In the genomic region with DNA sequence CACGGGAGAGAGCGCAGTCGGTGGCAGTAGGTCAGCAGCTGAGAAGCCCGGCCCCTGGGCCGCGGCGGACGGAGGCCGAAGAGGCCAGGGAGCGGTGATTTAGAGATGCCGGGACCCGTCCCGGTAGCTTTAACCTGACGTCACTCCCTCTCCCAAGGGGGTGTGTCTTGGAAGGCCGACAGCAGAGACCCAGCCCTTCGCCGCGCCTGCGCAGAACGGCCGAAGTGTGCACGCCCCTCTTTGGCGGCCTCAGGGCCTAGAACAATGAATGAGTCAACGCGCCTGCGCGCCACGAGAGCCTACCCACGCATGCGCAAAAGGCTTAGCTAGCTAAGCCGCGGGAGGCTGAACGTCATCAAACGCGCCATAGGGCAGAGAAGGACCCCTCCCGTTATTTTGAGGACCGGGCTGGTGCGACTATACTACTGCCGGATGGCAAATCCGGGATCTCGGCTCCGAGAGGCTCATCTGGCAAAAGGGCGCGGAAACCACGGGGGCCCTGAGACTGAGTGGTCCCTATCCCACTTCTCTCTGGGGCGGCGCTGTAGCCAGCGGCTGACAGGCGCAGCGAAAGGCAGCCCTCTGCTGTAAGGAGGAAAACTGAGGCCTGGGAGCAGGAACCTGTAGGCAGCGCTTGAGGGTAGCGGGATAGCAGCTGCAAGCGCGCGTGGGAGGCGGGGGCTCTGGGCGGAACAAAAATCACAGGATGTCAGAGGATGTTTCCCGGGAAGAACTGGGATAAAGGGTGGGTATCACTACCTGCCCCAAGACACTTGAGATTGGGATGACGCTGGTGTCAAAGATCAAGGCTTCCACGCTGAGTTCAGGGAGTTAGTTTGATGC, we compare ENCODE assay signal across 1 cellular context.
TF ChIP-seq lines count a peak whose summit lies in the region.

A gene with protein sequence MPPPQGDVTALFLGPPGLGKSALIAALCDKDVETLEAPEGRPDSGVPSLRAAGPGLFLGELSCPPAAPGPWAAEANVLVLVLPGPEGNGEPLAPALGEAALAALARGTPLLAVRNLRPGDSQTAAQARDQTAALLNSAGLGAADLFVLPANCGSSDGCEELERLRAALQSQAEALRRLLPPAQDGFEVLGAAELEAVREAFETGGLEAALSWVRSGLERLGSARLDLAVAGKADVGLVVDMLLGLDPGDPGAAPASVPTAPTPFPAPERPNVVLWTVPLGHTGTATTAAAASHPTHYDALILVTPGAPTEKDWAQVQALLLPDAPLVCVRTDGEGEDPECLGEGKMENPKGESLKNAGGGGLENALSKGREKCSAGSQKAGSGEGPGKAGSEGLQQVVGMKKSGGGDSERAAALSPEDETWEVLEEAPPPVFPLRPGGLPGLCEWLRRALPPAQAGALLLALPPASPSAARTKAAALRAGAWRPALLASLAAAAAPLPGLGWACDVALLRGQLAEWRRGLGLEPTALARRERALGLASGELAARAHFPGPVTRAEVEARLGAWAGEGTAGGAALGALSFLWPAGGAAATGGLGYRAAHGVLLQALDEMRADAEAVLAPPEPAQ (minus strand): TSS at position 136 of the 843 bp plus-strand sequence. CDS start 796 bp downstream, outside the sequence.
A gene with protein sequence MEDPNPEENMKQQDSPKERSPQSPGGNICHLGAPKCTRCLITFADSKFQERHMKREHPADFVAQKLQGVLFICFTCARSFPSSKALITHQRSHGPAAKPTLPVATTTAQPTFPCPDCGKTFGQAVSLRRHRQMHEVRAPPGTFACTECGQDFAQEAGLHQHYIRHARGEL (plus strand): TSS at position 597 of the 843 bp plus-strand sequence. CDS start 514 bp downstream, outside the sequence.

TF ChIP-seq in HepG2, 621 proteins besides CTCF, POLR2A, EP300 and RAD21 (continued from another document):
- TF ChIP-seq, protein P1, sequence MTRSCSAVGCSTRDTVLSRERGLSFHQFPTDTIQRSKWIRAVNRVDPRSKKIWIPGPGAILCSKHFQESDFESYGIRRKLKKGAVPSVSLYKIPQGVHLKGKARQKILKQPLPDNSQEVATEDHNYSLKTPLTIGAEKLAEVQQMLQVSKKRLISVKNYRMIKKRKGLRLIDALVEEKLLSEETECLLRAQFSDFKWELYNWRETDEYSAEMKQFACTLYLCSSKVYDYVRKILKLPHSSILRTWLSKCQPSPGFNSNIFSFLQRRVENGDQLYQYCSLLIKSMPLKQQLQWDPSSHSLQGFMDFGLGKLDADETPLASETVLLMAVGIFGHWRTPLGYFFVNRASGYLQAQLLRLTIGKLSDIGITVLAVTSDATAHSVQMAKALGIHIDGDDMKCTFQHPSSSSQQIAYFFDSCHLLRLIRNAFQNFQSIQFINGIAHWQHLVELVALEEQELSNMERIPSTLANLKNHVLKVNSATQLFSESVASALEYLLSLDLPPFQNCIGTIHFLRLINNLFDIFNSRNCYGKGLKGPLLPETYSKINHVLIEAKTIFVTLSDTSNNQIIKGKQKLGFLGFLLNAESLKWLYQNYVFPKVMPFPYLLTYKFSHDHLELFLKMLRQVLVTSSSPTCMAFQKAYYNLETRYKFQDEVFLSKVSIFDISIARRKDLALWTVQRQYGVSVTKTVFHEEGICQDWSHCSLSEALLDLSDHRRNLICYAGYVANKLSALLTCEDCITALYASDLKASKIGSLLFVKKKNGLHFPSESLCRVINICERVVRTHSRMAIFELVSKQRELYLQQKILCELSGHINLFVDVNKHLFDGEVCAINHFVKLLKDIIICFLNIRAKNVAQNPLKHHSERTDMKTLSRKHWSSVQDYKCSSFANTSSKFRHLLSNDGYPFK (CRISPR knock-in tag; IDR thresholded peaks at IDR 0.05; ENCODE audit: borderline replicate concordance): peak; percentile 96
- TF ChIP-seq ZNF441 (CRISPR knock-in tag; IDR thresholded peaks at IDR 0.05; ENCODE audit: borderline replicate concordance) (peak; percentile 41; the same call in 1 of the 2 replicates), NR2F6 (IDR thresholded peaks at IDR 0.05) (peak; percentile 70), NR2F6 (CRISPR knock-in tag; IDR thresholded peaks at IDR 0.05) (peak; percentile 72), HCFC1 (IDR thresholded peaks at IDR 0.05; ENCODE audit: low read depth, low read length) (peak; percentile 83), PHB2 (IDR thresholded peaks at IDR 0.05; ENCODE audit: partially characterized antibody) (no peak), ZFP1 (CRISPR knock-in tag; IDR thresholded peaks at IDR 0.05) (0 out of 2 replicates have a peak, but pooled peaks have one; percentile 26)
